20 cellular contexts compared by ENCODE assay signal in the genomic region with DNA sequence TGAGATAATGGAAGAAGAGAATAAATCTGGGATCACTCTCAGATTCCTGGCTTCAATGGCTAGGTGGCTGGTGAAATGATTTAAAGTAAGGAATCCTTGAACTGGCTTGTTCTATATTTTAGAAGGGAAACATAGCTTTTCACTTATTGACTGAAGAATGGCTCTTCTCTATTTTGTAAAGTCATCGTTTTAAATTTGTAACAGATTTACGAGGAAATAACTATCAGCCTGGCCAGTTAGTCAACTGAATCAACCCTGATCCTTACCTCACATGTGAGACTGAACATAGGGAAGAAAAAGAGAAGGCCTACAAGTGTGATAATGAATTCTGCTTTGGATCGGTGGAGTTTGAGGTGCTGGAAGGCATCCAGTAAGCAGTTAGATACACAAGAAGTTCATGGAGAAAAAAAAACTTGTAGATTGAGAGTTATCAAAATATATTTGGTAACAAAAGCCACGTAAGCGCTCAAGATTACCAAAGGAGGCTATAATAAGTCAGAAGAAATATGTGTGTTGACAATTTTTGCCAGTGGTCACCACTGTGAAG.
"Had no signal": no experiment of that assay in that cellular context is flagged by ENCODE, and none has a peak within 500 bp of the region (broad histone marks: within the 10 kb centered on the region; RNA-seq: fewer than 3 reads in every experiment).

No MANE protein-coding gene starts in this region.

- H3K9me3 ChIP-seq: esophagus squamous epithelium, neutrophil had no signal

- H3K27me3 ChIP-seq: esophagus squamous epithelium, hepatocyte, neutrophil, stomach had no signal

- ATAC-seq: effector memory CD8-positive, alpha-beta T cell; left colon; left ventricle myocardium superior; naive thymus-derived CD4-positive, alpha-beta T cell had no signal

- H3K9me3 Mint-ChIP-seq: effector memory CD8-positive, alpha-beta T cell had no signal

- H3K27me3 Mint-ChIP-seq: dendritic cell treated with granulocyte-macrophage colony-stimulating factor and Interleukin-4, amounts not matched to agents 40 ng/mL and 50 ng/mL, for 4 days had no signal

- H3K4me3 Mint-ChIP-seq: dendritic cell treated with granulocyte-macrophage colony-stimulating factor and Interleukin-4, amounts not matched to agents 40 ng/mL and 50 ng/mL, for 4 days; effector memory CD8-positive, alpha-beta T cell; naive thymus-derived CD4-positive, alpha-beta T cell had no signal

- DNase-seq: effector memory CD8-positive, alpha-beta T cell; esophagus squamous epithelium; foreskin melanocyte; head of caudate nucleus; left colon; left ventricle myocardium superior; mesendoderm; naive thymus-derived CD4-positive, alpha-beta T cell; posterior cingulate gyrus; small intestine; stimulated activated CD4-positive, alpha-beta T cell treated with anti-CD3 and anti-CD28 coated beads, Interleukin-12 subunit alpha, Interleukin-12 subunit beta, amount 100 ng/mL, for 4 hours; stimulated activated naive CD4-positive, alpha-beta T cell; stomach; substantia nigra; trophoblast cell had no signal

- H3K4me1 Mint-ChIP-seq: naive thymus-derived CD4-positive, alpha-beta T cell had no signal

- H3K27ac ChIP-seq: esophagus squamous epithelium, hepatocyte, neutrophil, stomach, thoracic aorta had no signal

- H3K36me3 ChIP-seq: neutrophil, stomach, thoracic aorta had no signal

- H3K27ac Mint-ChIP-seq: dendritic cell treated with granulocyte-macrophage colony-stimulating factor and Interleukin-4, amounts not matched to agents 40 ng/mL and 50 ng/mL, for 4 days; effector memory CD8-positive, alpha-beta T cell; naive thymus-derived CD4-positive, alpha-beta T cell had no signal

- H3K4me1 ChIP-seq: esophagus squamous epithelium, stomach had no signal

- H3K4me3 ChIP-seq: esophagus squamous epithelium, hepatocyte, lung, stomach, thoracic aorta had no signal
